ENCODE assay signal across 1 cellular context in the genomic region with DNA sequence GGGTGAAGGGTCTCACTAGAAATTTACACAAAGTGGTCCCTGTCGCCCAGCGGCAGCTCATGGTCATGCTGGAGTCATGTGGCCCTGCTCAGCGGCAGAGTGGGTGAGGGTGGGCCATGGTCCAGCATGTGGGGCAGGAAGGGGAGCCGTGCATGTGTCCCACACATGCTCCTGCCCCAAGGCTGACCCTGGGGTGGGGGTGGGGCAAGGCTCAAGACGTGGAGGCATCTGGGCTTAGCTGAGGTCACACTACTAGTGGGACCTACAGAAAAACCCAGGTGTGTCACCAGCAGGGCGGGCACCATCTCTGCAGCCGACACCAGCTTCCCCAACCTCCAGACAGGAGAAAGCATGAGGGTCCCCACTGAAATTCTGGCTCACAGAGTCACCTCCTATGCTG.
TF ChIP-seq lines count a peak whose summit lies in the region.

No MANE protein-coding gene starts in this region.

TF ChIP-seq in IMR-90, 13 proteins besides CTCF, POLR2A, EP300 and RAD21:
- TF ChIP-seq, protein P1, sequence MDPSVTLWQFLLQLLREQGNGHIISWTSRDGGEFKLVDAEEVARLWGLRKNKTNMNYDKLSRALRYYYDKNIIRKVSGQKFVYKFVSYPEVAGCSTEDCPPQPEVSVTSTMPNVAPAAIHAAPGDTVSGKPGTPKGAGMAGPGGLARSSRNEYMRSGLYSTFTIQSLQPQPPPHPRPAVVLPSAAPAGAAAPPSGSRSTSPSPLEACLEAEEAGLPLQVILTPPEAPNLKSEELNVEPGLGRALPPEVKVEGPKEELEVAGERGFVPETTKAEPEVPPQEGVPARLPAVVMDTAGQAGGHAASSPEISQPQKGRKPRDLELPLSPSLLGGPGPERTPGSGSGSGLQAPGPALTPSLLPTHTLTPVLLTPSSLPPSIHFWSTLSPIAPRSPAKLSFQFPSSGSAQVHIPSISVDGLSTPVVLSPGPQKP (IDR thresholded peaks at IDR 0.05; ENCODE audit: borderline replicate concordance, low read depth, low read length) = no peak
- TF ChIP-seq MXI1 (IDR thresholded peaks at IDR 0.05; ENCODE audit: borderline replicate concordance, low read depth, low read length) (no peak), MAFK (IDR thresholded peaks at IDR 0.05; ENCODE audit: low read depth, low read length) (no peak)
TF ChIP-seq in IMR-90: peak in this region for 0.
